13 cellular contexts compared by ENCODE assay signal in genomic region chr16:980595-980854, GRCh38. TPM values are rescaled to one million over a fixed set of nuclear protein-coding genes. Genes with fewer than 3 reads are reported as not detected.
DNase-seq lines count a peak whose midpoint lies in the region; ATAC-seq and TF ChIP-seq lines count a peak whose summit lies in the region.
"Had no signal": no experiment of that assay in that cellular context is flagged by ENCODE, and none has a peak within 500 bp of the region (broad histone marks: within the 10 kb centered on the region; RNA-seq: fewer than 3 reads in every experiment).

No MANE protein-coding gene starts in this region.

- TF ChIP-seq CTCF in HCT116 (IDR thresholded peaks at IDR 0.05 in 2 of 3, conservative IDR thresholded peaks at IDR 0.05 in 1 of 3; ENCODE audit: borderline replicate concordance in 1 of 3, insufficient read depth in 1 of 3, low read depth in 2 of 3, low read length in 2 of 3) (no peak), coronary artery (IDR thresholded peaks at IDR 0.05) (no peak), lower leg skin (IDR thresholded peaks at IDR 0.05) (no peak)

- POLR2A ChIA-PET in HCT116 (lab: Charles Lee) = no interaction called here

- CTCF ChIA-PET in HCT116 (lab: Charles Lee) = no interaction called here

- RAD21 ChIA-PET in HCT116 (lab: Charles Lee; ENCODE audit: low non-redundant PET in 1 of 2, low total read pairs in 2 of 2, uncharacterized antibody in 2 of 2, unreplicated experiment in 2 of 2) = no interaction called here

- H3K27ac ChIP-seq in HCT116 (ENCODE audit: low read depth, low read length) (no peak overlapping the region; the same call in 1 of the 2 replicates), coronary artery (peak overlapping the region in 1 of 2 donors; percentile 65), stomach smooth muscle (ENCODE audit: low read length) (no peak overlapping the region)
- H3K27ac ChIP-seq: RWPE1 had no signal

- H3K36me3 ChIP-seq in HCT116 (ENCODE audit: control insufficient read depth in 1 of 2, insufficient read depth in 2 of 2, low read length in 2 of 2) = no peaks in the 10 kb centered on the region
- no peaks in the 10 kb centered on the region for H3K36me3 ChIP-seq in stomach smooth muscle (ENCODE audit: control insufficient read depth in 2 of 2, insufficient read depth in 2 of 2, low read length in 2 of 2)

- H3K4me2 ChIP-seq in HCT116 (ENCODE audit: low read length) = peak overlapping the region; percentile 86

- no peaks in the 10 kb centered on the region for H3K9me2 ChIP-seq in HCT116 (ENCODE audit: insufficient read depth)

- WGBS in lower leg skin, 2 donors = 0% methylated on average over 2 of the region's 31 CpGs

- intact Hi-C loops in HCT116 (cut with micrococcal nuclease) (no loop called here), lower leg skin (cut with DNase I; ENCODE audit: low total_unique reads) (no loop called here)

- BruUV-seq in HCT116 (replicated peaks; lab: Mats Ljungman, UMichigan) = no TSS peak

- H3K79me2 ChIP-seq in HCT116 (ENCODE audit: insufficient read depth, low read length) = no peaks in the 10 kb centered on the region

- H3K4me1 ChIP-seq in HCT116 (ENCODE audit: control insufficient read depth in 1 of 2, insufficient read depth in 2 of 2, low read length in 2 of 2) (no peaks in the 10 kb centered on the region; a peak in 1 of 4 replicates), stomach smooth muscle (ENCODE audit: control insufficient read depth, insufficient read depth, low read length) (peaks cover 29% of the 10 kb centered on the region)

- H3K9me3 ChIP-seq in HCT116 (ENCODE audit: control insufficient read depth in 1 of 2, insufficient read depth in 1 of 2, low read depth in 1 of 2, low read length in 2 of 2) (no peaks in the 10 kb centered on the region), stomach smooth muscle (ENCODE audit: control insufficient read depth in 2 of 2, low read length in 2 of 2) (no peaks in the 10 kb centered on the region)
- H3K9me3 ChIP-seq: mucosa of descending colon had no signal

- H4K20me1 ChIP-seq in HCT116 (ENCODE audit: insufficient read depth) = no peaks in the 10 kb centered on the region

- DNase-seq in HCT116 (ENCODE audit: low read depth, low spot score) (no peak), coronary artery (ENCODE audit: low spot score) (no peak), lower leg skin (ENCODE audit: low spot score in 2 of 2) (no peak), NCI-H524 treated with DMSO at 0.1 percent for 48 hours (lab: John Stamatoyannopoulos, UW) (no peak), NK-92 (lab: John Stamatoyannopoulos, UW; ENCODE audit: unreplicated experiment) (no peak)
- DNase-seq: DMS79 treated with DMSO at 0.1 percent for 48 hours, HFFc6, mucosa of descending colon, NCI-H2029 had no signal

- H3K9ac ChIP-seq in HCT116 (ENCODE audit: low read length) (peak overlapping the region; percentile 48), stomach smooth muscle (ENCODE audit: low read length in 2 of 2) (no peak overlapping the region)

- H3K27me3 ChIP-seq in HCT116 (ENCODE audit: insufficient read depth, low read length) (no peaks in the 10 kb centered on the region), stomach smooth muscle (ENCODE audit: control insufficient read depth in 1 of 2, insufficient read depth in 2 of 2, low read length in 2 of 2) (peaks cover 22 to 36% of the 10 kb centered on the region in 2 donors)

- ATAC-seq in HCT116 (peak; percentile 30), GM21717 (IDR thresholded peaks at IDR 0.05; ENCODE audit: unreplicated experiment) (no peak), GM19035 (IDR thresholded peaks at IDR 0.05; ENCODE audit: unreplicated experiment) (no peak)

- H2AFZ ChIP-seq in HCT116 (ENCODE audit: low read depth, low read length, poor library complexity, severe bottlenecking) = no peak overlapping the region

- no peak for TF ChIP-seq RAD21 in HCT116 (IDR thresholded peaks at IDR 0.05; ENCODE audit: low read depth)

- H3K4me3 ChIP-seq in HCT116 (replicated peaks in 1 of 2; ENCODE audit: low read depth in 1 of 2, low read length in 2 of 2) (peak overlapping the region in 1 of 2 experiments; percentile 66; a peak in 2 of 4 replicates), coronary artery (peak overlapping the region; percentile 85), lower leg skin (ENCODE audit: low read depth, poor library complexity, severe bottlenecking) (peak overlapping the region; percentile 42), stomach smooth muscle (ENCODE audit: low read length in 2 of 2) (peak overlapping the region; percentile 25 to 69)
- H3K4me3 ChIP-seq: mucosa of descending colon had no signal

- TF ChIP-seq POLR2A in HCT116 (IDR thresholded peaks at IDR 0.05; ENCODE audit: borderline replicate concordance, extremely low read depth, insufficient read depth, insufficient read length) (no peak), lower leg skin (IDR thresholded peaks at IDR 0.05) (no peak)

TF ChIP-seq in HCT116, 20 proteins besides CTCF, POLR2A, EP300 and RAD21:
- TF ChIP-seq CEBPB (IDR thresholded peaks at IDR 0.05; ENCODE audit: low read depth) = no peak
- TF ChIP-seq, protein P1, sequence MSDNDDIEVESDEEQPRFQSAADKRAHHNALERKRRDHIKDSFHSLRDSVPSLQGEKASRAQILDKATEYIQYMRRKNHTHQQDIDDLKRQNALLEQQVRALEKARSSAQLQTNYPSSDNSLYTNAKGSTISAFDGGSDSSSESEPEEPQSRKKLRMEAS (IDR thresholded peaks at IDR 0.05) = no peak
- TF ChIP-seq CBX3 (IDR thresholded peaks at IDR 0.05; ENCODE audit: low read depth) = no peak
- no peak for TF ChIP-seq ZFX (IDR thresholded peaks at IDR 0.05)
- TF ChIP-seq, protein P2, sequence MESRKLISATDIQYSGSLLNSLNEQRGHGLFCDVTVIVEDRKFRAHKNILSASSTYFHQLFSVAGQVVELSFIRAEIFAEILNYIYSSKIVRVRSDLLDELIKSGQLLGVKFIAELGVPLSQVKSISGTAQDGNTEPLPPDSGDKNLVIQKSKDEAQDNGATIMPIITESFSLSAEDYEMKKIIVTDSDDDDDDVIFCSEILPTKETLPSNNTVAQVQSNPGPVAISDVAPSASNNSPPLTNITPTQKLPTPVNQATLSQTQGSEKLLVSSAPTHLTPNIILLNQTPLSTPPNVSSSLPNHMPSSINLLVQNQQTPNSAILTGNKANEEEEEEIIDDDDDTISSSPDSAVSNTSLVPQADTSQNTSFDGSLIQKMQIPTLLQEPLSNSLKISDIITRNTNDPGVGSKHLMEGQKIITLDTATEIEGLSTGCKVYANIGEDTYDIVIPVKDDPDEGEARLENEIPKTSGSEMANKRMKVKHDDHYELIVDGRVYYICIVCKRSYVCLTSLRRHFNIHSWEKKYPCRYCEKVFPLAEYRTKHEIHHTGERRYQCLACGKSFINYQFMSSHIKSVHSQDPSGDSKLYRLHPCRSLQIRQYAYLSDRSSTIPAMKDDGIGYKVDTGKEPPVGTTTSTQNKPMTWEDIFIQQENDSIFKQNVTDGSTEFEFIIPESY (IDR thresholded peaks at IDR 0.05; ENCODE audit: extremely low read depth, insufficient replicate concordance, low read length) = no peak
- TF ChIP-seq EZH2 (IDR thresholded peaks at IDR 0.05) = no peak

RNA-seq across cellular contexts. Expression of gene SOX8, which starts 1.0 kb away (rescaled TPM):
- total RNA-seq in HCT116 (2021; ENCODE audit: unreplicated experiment) (5.2 TPM), lower leg skin (10 to 100 TPM in 2 of 4 donors, 1 to 10 TPM in 2; 3.0 to 27.7 (median 11.4) TPM)
- 3.1 and 3.8 TPM in 2 replicates for polyA plus RNA-seq in HCT116 (2012)

RNA-seq across cellular contexts. Expression of gene LMF1, which starts 9.7 kb away (rescaled TPM):
- total RNA-seq in HCT116 (2021; ENCODE audit: unreplicated experiment) (12.8 TPM), lower leg skin (10 to 100 TPM; 31.3 to 68.3 (median 50.3) TPM)
- polyA plus RNA-seq in HCT116 (2012) = 17.9 and 18.6 TPM in 2 replicates
